In the genomic region with DNA sequence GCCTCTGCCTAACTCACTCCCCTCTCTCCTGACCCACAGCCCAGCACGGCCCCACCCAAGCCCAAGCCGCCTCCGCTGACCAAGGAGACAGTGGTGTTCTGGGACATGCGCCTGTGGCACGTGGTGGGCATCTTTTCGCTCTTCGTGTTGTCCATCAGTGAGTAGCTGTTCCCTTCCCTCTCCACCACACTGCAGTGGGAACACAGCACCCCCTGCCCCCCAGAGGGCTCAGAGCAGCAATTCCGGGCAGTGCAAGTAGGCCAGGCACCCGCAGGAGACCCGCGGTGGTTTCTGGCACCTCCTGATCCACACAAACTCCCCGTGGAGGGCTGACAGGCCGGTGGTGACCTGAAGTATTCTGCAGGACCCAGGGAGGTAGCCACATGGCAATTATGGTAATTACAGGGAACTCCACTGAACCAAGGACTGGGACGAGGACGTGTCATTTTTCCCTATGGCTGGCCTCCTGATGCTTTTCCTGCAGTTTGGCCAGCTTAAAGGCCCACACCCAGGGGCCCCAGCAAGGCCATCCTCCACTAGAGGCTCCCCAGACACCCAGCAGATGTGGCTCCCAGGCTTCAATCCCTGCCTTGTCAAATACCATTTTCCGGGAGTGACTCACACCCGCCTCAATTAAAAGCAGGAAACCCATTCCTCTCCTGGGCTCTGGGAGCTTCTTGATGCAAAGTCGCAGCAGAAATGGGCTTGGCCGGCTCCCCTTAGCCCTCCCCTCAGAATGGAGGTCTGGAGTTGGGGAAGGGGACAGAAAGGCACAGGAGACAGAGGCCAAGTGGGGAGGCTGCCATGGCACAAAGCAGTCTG, we compare ENCODE assay signal across 1 cellular context.
TF ChIP-seq lines count a peak whose summit lies in the region.

No MANE protein-coding gene starts in this region.

TF ChIP-seq in HepG2, 621 proteins besides CTCF, POLR2A, EP300 and RAD21:
- TF ChIP-seq, protein P1, sequence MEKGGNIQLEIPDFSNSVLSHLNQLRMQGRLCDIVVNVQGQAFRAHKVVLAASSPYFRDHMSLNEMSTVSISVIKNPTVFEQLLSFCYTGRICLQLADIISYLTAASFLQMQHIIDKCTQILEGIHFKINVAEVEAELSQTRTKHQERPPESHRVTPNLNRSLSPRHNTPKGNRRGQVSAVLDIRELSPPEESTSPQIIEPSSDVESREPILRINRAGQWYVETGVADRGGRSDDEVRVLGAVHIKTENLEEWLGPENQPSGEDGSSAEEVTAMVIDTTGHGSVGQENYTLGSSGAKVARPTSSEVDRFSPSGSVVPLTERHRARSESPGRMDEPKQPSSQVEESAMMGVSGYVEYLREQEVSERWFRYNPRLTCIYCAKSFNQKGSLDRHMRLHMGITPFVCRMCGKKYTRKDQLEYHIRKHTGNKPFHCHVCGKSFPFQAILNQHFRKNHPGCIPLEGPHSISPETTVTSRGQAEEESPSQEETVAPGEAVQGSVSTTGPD (CRISPR knock-in tag; IDR thresholded peaks at IDR 0.05) = no peak
- TF ChIP-seq TOPORS (CRISPR knock-in tag; IDR thresholded peaks at IDR 0.05) = no peak
